32 cellular contexts compared by ENCODE assay signal in the genomic region with DNA sequence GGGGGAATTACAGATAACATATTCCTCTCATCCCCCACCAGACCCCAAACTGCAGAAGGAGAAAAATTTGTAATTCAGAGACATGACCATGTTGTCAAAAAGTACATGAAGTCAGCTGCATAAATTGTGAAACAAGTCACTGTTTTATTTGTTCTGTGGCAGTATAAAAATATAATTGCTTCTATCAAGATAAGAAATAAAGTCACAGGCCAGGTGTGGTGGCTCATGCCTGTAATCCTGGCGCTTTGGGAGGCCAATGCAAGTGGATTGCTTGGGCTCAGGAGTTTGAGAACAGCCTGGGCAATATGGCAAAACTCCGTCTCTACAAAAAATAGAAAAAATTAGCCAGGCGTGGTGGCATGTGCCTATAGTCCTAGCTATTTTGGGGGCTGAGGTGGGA.
"Had no signal": no experiment of that assay in that cellular context is flagged by ENCODE, and none has a peak within 500 bp of the region (broad histone marks: within the 10 kb centered on the region; RNA-seq: fewer than 3 reads in every experiment).

No MANE protein-coding gene starts in this region.

- ATAC-seq: activated naive CD4-positive, alpha-beta T cell treated with anti-CD3 and anti-CD28 coated beads, Interleukin-2, amount 50 U/mL, for 72 hours; activated naive CD8-positive, alpha-beta T cell treated with anti-CD3 and anti-CD28 coated beads, Interleukin-2, amount 50 U/mL, for 24 hours; activated T-cell treated with anti-CD3 and anti-CD28 coated beads, Interleukin-2, amount 50 U/mL, for 4 hours; activated T-cell treated with anti-CD3 and anti-CD28 coated beads, Interleukin-2, amount 50 U/mL, for 72 hours; activated T-helper 17 cell treated with anti-CD3 and anti-CD28 coated beads, Interleukin-2, amount 50 U/mL, for 72 hours; body of pancreas had no signal

- H3K36me3 ChIP-seq: adrenal gland, ascending aorta, brain microvascular endothelial cell, breast epithelium, cardiac muscle cell had no signal

- H3K4me3 ChIP-seq: adrenal gland, ascending aorta, body of pancreas, breast epithelium, cardiac muscle cell had no signal

- H3K9me3 ChIP-seq: adrenal gland, ascending aorta, body of pancreas, breast epithelium had no signal

- H3K27ac ChIP-seq: adrenal gland, ascending aorta, body of pancreas, brain microvascular endothelial cell, breast epithelium, cardiac muscle cell had no signal

- DNase-seq: activated effector memory CD4-positive, alpha-beta T cell treated with anti-CD3 and anti-CD28 coated beads, Interleukin-2, amount 50 U/mL, for 16 hours; activated effector memory CD4-positive, alpha-beta T cell treated with Interleukin-2 at 50 U/mL for 16 hours; activated gamma-delta T cell; activated gamma-delta T cell treated with Interleukin-2 at 50 U/mL for 16 hours; activated naive CD4-positive, alpha-beta T cell; activated naive CD4-positive, alpha-beta T cell treated with anti-CD3 and anti-CD28 coated beads for 36 hours; activated naive CD4-positive, alpha-beta T cell treated with anti-CD3 and anti-CD28 coated beads, Interleukin-2, amount 10 ng/mL, durations not matched to agents 7 days and 5 days; activated naive CD4-positive, alpha-beta T cell treated with anti-CD3 and anti-CD28 coated beads, Interleukin-2, amount 50 U/mL, for 16 hours; activated naive CD4-positive, alpha-beta T cell treated with Interleukin-2 at 50 U/mL for 16 hours; activated naive CD8-positive, alpha-beta T cell treated with anti-CD3 and anti-CD28 coated beads for 36 hours; activated naive CD8-positive, alpha-beta T cell treated with anti-CD3 and anti-CD28 coated beads, Interleukin-2, amount 10 ng/mL, durations not matched to agents 7 days and 5 days; activated naive CD8-positive, alpha-beta T cell treated with anti-CD3 and anti-CD28 coated beads, Interleukin-2, amount 50 U/mL, for 24 hours; activated T-cell treated with anti-CD3 and anti-CD28 coated beads, Interleukin-2, amount 50 U/mL, for 1 hour; activated T-cell treated with anti-CD3 and anti-CD28 coated beads, Interleukin-2, amount 50 U/mL, for 24 hours; activated T-cell treated with anti-CD3 and anti-CD28 coated beads, Interleukin-2, amount 50 U/mL, for 4 hours; activated T-cell treated with anti-CD3 and anti-CD28 coated beads, Interleukin-2, amount 50 U/mL, for 48 hours; activated T-cell treated with anti-CD3 and anti-CD28 coated beads, Interleukin-2, amount 50 U/mL, for 72 hours; adrenal gland; amniotic stem cell; amygdala; anterior cingulate cortex; aorta; body of pancreas; brain microvascular endothelial cell; caudate nucleus; central memory CD4-positive, alpha-beta T cell; cerebellar nuclear complex had no signal

- H3K27me3 ChIP-seq: adrenal gland, ascending aorta, body of pancreas, brain microvascular endothelial cell, breast epithelium, cardiac muscle cell had no signal

- H3K4me1 ChIP-seq: adrenal gland, ascending aorta, body of pancreas, breast epithelium had no signal
